Comparison of ENCODE assay signal across 13 cellular contexts in genomic region chr16:81175325-81175891, GRCh38.
DNase-seq lines count a peak whose midpoint lies in the region; ATAC-seq, FAIRE-seq and TF ChIP-seq lines count a peak whose summit lies in the region.
"Had no signal": no experiment of that assay in that cellular context is flagged by ENCODE, and none has a peak within 500 bp of the region (broad histone marks: within the 10 kb centered on the region; RNA-seq: fewer than 3 reads in every experiment).

No MANE protein-coding gene starts in this region.

- DNase-seq in AG10803 (ENCODE audit: low read depth) (peak; percentile 60), LNCaP clone FGC (ENCODE audit: low read depth) (peak; percentile 51), brain microvascular endothelial cell (peak; percentile 66), HepG2 (ENCODE audit: low spot score) (peak; percentile 85), SIG-M5 (lab: John Stamatoyannopoulos, UW) (no peak), Ammon's horn (ENCODE audit: low spot score) (no peak)
- no peak for DNase-seq in activated T-helper 1 cell treated with anti-CD3 and anti-CD28 coated beads, Interleukin-12 subunit alpha, Interleukin-12 subunit beta, Interleukin-2, Interleukin-4 antibody, amounts not matched to agents 30 ng/mL and 10 ng/mL and 1 ng/mL, durations not matched to agents 14 hours and 24 hours and 36 hours (ENCODE audit: low spot score)
- DNase-seq: activated CD4-positive, alpha-beta memory T cell treated with anti-CD3 and anti-CD28 coated beads for 36 hours; NCI-H1417; NCI-H524; upper lobe of right lung had no signal

- peaks cover 41% of the 10 kb centered on the region for H3K4me1 ChIP-seq in HepG2 (ENCODE audit: insufficient read depth, low read length)
- H3K4me1 ChIP-seq: BLaER1 treated with 17β-estradiol and CSF1 and Interleukin-3, amounts not matched to agents 10 nM and 100 nM; upper lobe of right lung had no signal

- H3K9me3 ChIP-seq in HepG2 (ENCODE audit: low read length), result no peaks in the 10 kb centered on the region
- H3K9me3 ChIP-seq: BLaER1 treated with 17β-estradiol and CSF1 and Interleukin-3, amounts not matched to agents 10 nM and 100 nM; upper lobe of right lung had no signal

- POLR2A ChIA-PET in HepG2 (lab: Yijun Ruan, JAX), result no interaction called here

- TF ChIP-seq RAD21 in HepG2 (CRISPR knock-in tag; IDR thresholded peaks at IDR 0.05), result no peak

- H3K9ac ChIP-seq in HepG2 (ENCODE audit: insufficient read depth, low read depth, low read length), result no peak overlapping the region
- H3K9ac ChIP-seq: BLaER1 treated with 17β-estradiol and CSF1 and Interleukin-3, amounts not matched to agents 10 nM and 100 nM had no signal

- CTCF ChIA-PET in HepG2 (lab: Yijun Ruan, JAX; ENCODE audit: low intra/inter-chr PET ratio, low total read pairs), result no interaction called here

- TF ChIP-seq POLR2A in HepG2 (IDR thresholded peaks at IDR 0.05; ENCODE audit: insufficient read depth in 1 of 2, low read depth in 2 of 2, low read length in 2 of 2), result no peak

- TF ChIP-seq EP300 in HepG2 (IDR thresholded peaks at IDR 0.05; ENCODE audit: low read depth in 2 of 2, low read length in 2 of 2), result peak in 1 of 2 experiments; percentile 52; a peak in 1 of 4 replicates
- TF ChIP-seq EP300 in HepG2 (CRISPR knock-in tag; IDR thresholded peaks at IDR 0.05; ENCODE audit: borderline replicate concordance), result no peak

- no peaks in the 10 kb centered on the region for H3K9me3 Mint-ChIP-seq in activated T-helper 1 cell treated with anti-CD3 and anti-CD28 coated beads, Interleukin-12 subunit alpha, Interleukin-12 subunit beta, Interleukin-2, Interleukin-4 antibody, amounts not matched to agents 30 ng/mL and 10 ng/mL and 1 ng/mL, durations not matched to agents 14 hours and 24 hours and 36 hours
- H3K9me3 Mint-ChIP-seq: activated CD4-positive, alpha-beta memory T cell treated with anti-CD3 and anti-CD28 coated beads for 36 hours had no signal

- H3K36me3 Mint-ChIP-seq in activated T-helper 1 cell treated with anti-CD3 and anti-CD28 coated beads, Interleukin-12 subunit alpha, Interleukin-12 subunit beta, Interleukin-2, Interleukin-4 antibody, amounts not matched to agents 30 ng/mL and 10 ng/mL and 1 ng/mL, durations not matched to agents 14 hours and 24 hours and 36 hours (ENCODE audit: low read depth), result no peaks in the 10 kb centered on the region
- H3K36me3 Mint-ChIP-seq: activated CD4-positive, alpha-beta memory T cell treated with anti-CD3 and anti-CD28 coated beads for 36 hours had no signal

- H3K27me3 Mint-ChIP-seq in activated T-helper 1 cell treated with anti-CD3 and anti-CD28 coated beads, Interleukin-12 subunit alpha, Interleukin-12 subunit beta, Interleukin-2, Interleukin-4 antibody, amounts not matched to agents 30 ng/mL and 10 ng/mL and 1 ng/mL, durations not matched to agents 14 hours and 24 hours and 36 hours (ENCODE audit: insufficient read depth), result peaks cover 3% of the 10 kb centered on the region

- ATAC-seq in HepG2, result peak; percentile 87
- no peak for ATAC-seq in GM21447 (IDR thresholded peaks at IDR 0.05; ENCODE audit: unreplicated experiment)
- ATAC-seq: upper lobe of right lung had no signal

- H2AFZ ChIP-seq in HepG2 (ENCODE audit: low read length), result no peak overlapping the region

- in situ Hi-C loops in brain microvascular endothelial cell (cut with HindIII; ENCODE audit: low pct_ligation_motif_present, low sequenced_read_pairs), result no loop called here
- in situ Hi-C loops in HepG2 (cut with HindIII; ENCODE audit: extremely low pct_ligation_motif_present, low pct_unique_long_range_greater_than_20kb), result no loop called here

- H3K27me3 ChIP-seq in brain microvascular endothelial cell (replicated peaks), result no peaks in the 10 kb centered on the region
- peaks cover 0 to 7% of the 10 kb centered on the region in 2 experiments; a peak in 1 of 5 replicates for H3K27me3 ChIP-seq in HepG2 (ENCODE audit: control insufficient read depth in 1 of 2, insufficient read depth in 2 of 2, low read length in 2 of 2)
- H3K27me3 ChIP-seq: BLaER1 treated with 17β-estradiol and CSF1 and Interleukin-3, amounts not matched to agents 10 nM and 100 nM; upper lobe of right lung had no signal

- H4K20me1 ChIP-seq in HepG2 (ENCODE audit: insufficient read depth, low read length), result no peaks in the 10 kb centered on the region
- H4K20me1 ChIP-seq: BLaER1 treated with 17β-estradiol and CSF1 and Interleukin-3, amounts not matched to agents 10 nM and 100 nM had no signal

- no peaks in the 10 kb centered on the region for H3K4me1 Mint-ChIP-seq in activated T-helper 1 cell treated with anti-CD3 and anti-CD28 coated beads, Interleukin-12 subunit alpha, Interleukin-12 subunit beta, Interleukin-2, Interleukin-4 antibody, amounts not matched to agents 30 ng/mL and 10 ng/mL and 1 ng/mL, durations not matched to agents 14 hours and 24 hours and 36 hours (ENCODE audit: low read depth)

- peak; percentile 67 for FAIRE-seq in HepG2 (lab: Jason Lieb, UNC)

- 24% methylated on average over 7 of the region's 7 CpGs for WGBS in HepG2 (ENCODE audit: low lambda C conversion rate)

- H3K36me3 ChIP-seq in brain microvascular endothelial cell (replicated peaks), result no peaks in the 10 kb centered on the region
- H3K36me3 ChIP-seq in HepG2 (replicated peaks in 1 of 2; ENCODE audit: control insufficient read depth in 1 of 2, insufficient read depth in 2 of 2, low read length in 2 of 2), result no peaks in the 10 kb centered on the region
- H3K36me3 ChIP-seq: BLaER1 treated with 17β-estradiol and CSF1 and Interleukin-3, amounts not matched to agents 10 nM and 100 nM; upper lobe of right lung had no signal

- H3K4me3 ChIP-seq in AG10803 (ENCODE audit: low read length) (no peak overlapping the region), LNCaP clone FGC (ENCODE audit: low read depth, low read length) (no peak overlapping the region), brain microvascular endothelial cell (ENCODE audit: low read depth, low read length) (no peak overlapping the region), HepG2 (replicated peaks in 1 of 3; ENCODE audit: insufficient read depth in 1 of 3, low read depth in 2 of 3, low read length in 3 of 3) (peak overlapping the region in 1 of 3 experiments; percentile 47; a peak in 1 of 6 replicates)
- H3K4me3 ChIP-seq: BLaER1 treated with 17β-estradiol and CSF1 and Interleukin-3, amounts not matched to agents 10 nM and 100 nM; upper lobe of right lung had no signal

- H3K79me2 ChIP-seq in HepG2 (ENCODE audit: insufficient read depth, low read length), result no peaks in the 10 kb centered on the region

- H3K4me3 Mint-ChIP-seq in activated T-helper 1 cell treated with anti-CD3 and anti-CD28 coated beads, Interleukin-12 subunit alpha, Interleukin-12 subunit beta, Interleukin-2, Interleukin-4 antibody, amounts not matched to agents 30 ng/mL and 10 ng/mL and 1 ng/mL, durations not matched to agents 14 hours and 24 hours and 36 hours, result no peak overlapping the region
- H3K4me3 Mint-ChIP-seq: activated CD4-positive, alpha-beta memory T cell treated with anti-CD3 and anti-CD28 coated beads for 36 hours had no signal

- no peak for TF ChIP-seq CTCF in AG10803 (conservative IDR thresholded peaks at IDR 0.05; ENCODE audit: low read length)
- no peak for TF ChIP-seq CTCF in LNCaP clone FGC (IDR thresholded peaks at IDR 0.05; ENCODE audit: control insufficient read depth, extremely low read depth, insufficient read depth)
- TF ChIP-seq CTCF in brain microvascular endothelial cell (IDR thresholded peaks at IDR 0.05; ENCODE audit: low read depth, low read length, missing control alignments), result no peak
- TF ChIP-seq CTCF in HepG2 (CRISPR knock-in tag; IDR thresholded peaks at IDR 0.05), result no peak

- H3K4me2 ChIP-seq in HepG2 (ENCODE audit: low read depth, low read length), result peak overlapping the region; percentile 77
- H3K4me2 ChIP-seq: BLaER1 treated with 17β-estradiol and CSF1 and Interleukin-3, amounts not matched to agents 10 nM and 100 nM had no signal

- H3K27ac Mint-ChIP-seq in activated T-helper 1 cell treated with anti-CD3 and anti-CD28 coated beads, Interleukin-12 subunit alpha, Interleukin-12 subunit beta, Interleukin-2, Interleukin-4 antibody, amounts not matched to agents 30 ng/mL and 10 ng/mL and 1 ng/mL, durations not matched to agents 14 hours and 24 hours and 36 hours, result no peak overlapping the region
- H3K27ac Mint-ChIP-seq: activated CD4-positive, alpha-beta memory T cell treated with anti-CD3 and anti-CD28 coated beads for 36 hours had no signal

- intact Hi-C loops in HepG2 (cut with micrococcal nuclease; ENCODE audit: unreplicated experiment), result loop anchor here (5.0 kb wide), 1 partner anchor 33 kb away; no protein-coding TSS in a partner anchor
- intact Hi-C loops in activated T-helper 1 cell treated with anti-CD3 and anti-CD28 coated beads, Interleukin-12 subunit alpha, Interleukin-12 subunit beta, Interleukin-2, Interleukin-4 antibody, amounts not matched to agents 30 ng/mL and 10 ng/mL and 1 ng/mL, durations not matched to agents 14 hours and 24 hours and 36 hours (cut with micrococcal nuclease), result no loop called here

- no TSS peak for BruUV-seq in HepG2 (replicated peaks; lab: Mats Ljungman, UMichigan)

- H3K27ac ChIP-seq in brain microvascular endothelial cell (no peak overlapping the region), HepG2 (ENCODE audit: extremely low read length, insufficient read depth, low read length) (no peak overlapping the region)
- H3K27ac ChIP-seq: BLaER1 treated with 17β-estradiol and CSF1 and Interleukin-3, amounts not matched to agents 10 nM and 100 nM; upper lobe of right lung had no signal

TF ChIP-seq in HepG2, 621 proteins besides CTCF, POLR2A, EP300 and RAD21 (continues in another document):
- no peak for TF ChIP-seq GZF1 (CRISPR knock-in tag; IDR thresholded peaks at IDR 0.05)
- no peak for TF ChIP-seq ZNF143 (CRISPR knock-in tag; IDR thresholded peaks at IDR 0.05)
- TF ChIP-seq ZBTB14 (CRISPR knock-in tag; IDR thresholded peaks at IDR 0.05), result no peak
- TF ChIP-seq ZNF670 (CRISPR knock-in tag; IDR thresholded peaks at IDR 0.05; ENCODE audit: borderline replicate concordance), result 0 out of 2 replicates have a peak, but pooled peaks have one; percentile 41
- 0 out of 2 replicates have a peak, but pooled peaks have one; percentile 16 for TF ChIP-seq ZNF878 (CRISPR knock-in tag; IDR thresholded peaks at IDR 0.05)
- no peak for TF ChIP-seq SMARCC2 (IDR thresholded peaks at IDR 0.05)
- no peak for TF ChIP-seq PHF5A (CRISPR knock-in tag; IDR thresholded peaks at IDR 0.05; ENCODE audit: low read depth, unreplicated experiment)
- peak; percentile 31; the same call in 1 of the 2 replicates for TF ChIP-seq SOX5 (CRISPR knock-in tag; IDR thresholded peaks at IDR 0.05; ENCODE audit: borderline replicate concordance)

Comparison
In these comparisons a context has a peak if more than half of its experiments do, and no peak if none do; other contexts are left out.
1. DNase-seq: peak in AG10803 (single experiment), LNCaP clone FGC (single experiment), brain microvascular endothelial cell (single experiment) and HepG2 (single experiment); none in SIG-M5 (single experiment), Ammon's horn (single experiment) and activated T-helper 1 cell treated with anti-CD3 and anti-CD28 coated beads, Interleukin-12 subunit alpha, Interleukin-12 subunit beta, Interleukin-2, Interleukin-4 antibody, amounts not matched to agents 30 ng/mL and 10 ng/mL and 1 ng/mL, durations not matched to agents 14 hours and 24 hours and 36 hours (single experiment).